10 cellular contexts compared by ENCODE assay signal in the genomic region with DNA sequence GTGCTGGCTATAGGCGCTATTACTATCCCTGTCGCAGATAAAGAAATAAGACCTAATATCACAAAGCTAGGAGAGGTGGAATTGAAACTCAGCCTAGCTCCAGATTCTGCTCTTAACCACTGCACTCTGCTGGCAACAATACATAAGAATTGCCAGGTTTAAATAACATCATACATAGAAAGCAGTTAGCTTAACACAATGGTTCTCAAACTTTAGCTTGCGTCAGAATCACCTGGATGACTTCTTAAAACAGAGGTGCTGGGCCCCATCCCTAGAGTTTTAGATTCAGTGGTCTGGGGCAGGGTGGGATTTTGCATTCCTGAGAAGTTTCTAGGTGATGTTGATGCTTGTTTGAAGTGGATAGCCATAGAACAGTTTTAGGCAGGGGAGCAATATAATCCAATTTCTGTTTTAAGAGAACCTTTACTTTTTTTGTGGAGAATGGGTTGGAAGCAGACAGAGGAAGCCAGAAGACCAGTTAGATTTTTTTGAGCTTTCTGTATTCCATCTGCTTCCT. TPM values are rescaled to one million over a fixed set of nuclear protein-coding genes. Genes with fewer than 3 reads are reported as not detected.
A peak's percentile ranks its signal among the peaks of the same experiment; 100 is the strongest.
DNase-seq lines count a peak whose midpoint lies in the region; ATAC-seq and TF ChIP-seq lines count a peak whose summit lies in the region.
"Had no signal": no experiment of that assay in that cellular context is flagged by ENCODE, and none has a peak within 500 bp of the region (broad histone marks: within the 10 kb centered on the region; RNA-seq: fewer than 3 reads in every experiment).

No MANE protein-coding gene starts in this region.

- H3K9me3 ChIP-seq in DND-41 (ENCODE audit: insufficient read depth, low read length, severe bottlenecking) (no peaks in the 10 kb centered on the region), MM.1S (replicated peaks; ENCODE audit: insufficient read depth, low read length) (no peaks in the 10 kb centered on the region), neural cell (ENCODE audit: low read length) (no peaks in the 10 kb centered on the region)

- TF ChIP-seq CTCF in DND-41 (IDR thresholded peaks at IDR 0.05; ENCODE audit: borderline replicate concordance, extremely low read depth, low read length, poor library complexity, severe bottlenecking) (no peak), MM.1S (IDR thresholded peaks at IDR 0.05; ENCODE audit: low read length) (no peak), chondrocyte (IDR thresholded peaks at IDR 0.05) (no peak), neural cell (IDR thresholded peaks at IDR 0.05; ENCODE audit: poor library complexity, severe bottlenecking) (no peak)

- H3K4me3 Mint-ChIP-seq in chondrocyte (ENCODE audit: unreplicated experiment): peak overlapping the region; percentile 77

- H3K9me2 ChIP-seq in MM.1S (replicated peaks; ENCODE audit: insufficient read depth, low read length) (no peaks in the 10 kb centered on the region), neural cell (ENCODE audit: insufficient read depth, low read length) (no peaks in the 10 kb centered on the region)

- H3K4me1 Mint-ChIP-seq in chondrocyte (ENCODE audit: low read depth): peaks cover 55% of the 10 kb centered on the region

- H3F3A ChIP-seq in MM.1S (ENCODE audit: insufficient read depth, low read length) (0 out of 2 replicates have a peak, but pooled peaks cover 4% of the 10 kb centered on the region), neural cell (ENCODE audit: insufficient read depth, low read length, poor library complexity, severe bottlenecking) (no peaks in the 10 kb centered on the region)

- H3K4me2 ChIP-seq in DND-41 (ENCODE audit: insufficient read depth, low read length) (peak overlapping the region; percentile 100), MM.1S (ENCODE audit: low read depth, low read length) (peak overlapping the region; percentile 93; the same call in 1 of the 2 replicates), neural cell (ENCODE audit: low read length) (no peak overlapping the region)

- peak overlapping the region in 1 of 2 experiments; percentile 100; a peak in 2 of 4 replicates for H3K4me3 ChIP-seq in DND-41 (ENCODE audit: low read depth in 1 of 2, low read length in 2 of 2)
- no peak overlapping the region for H3K4me3 ChIP-seq in MM.1S (ENCODE audit: low read length)
- H3K4me3 ChIP-seq in neural cell (ENCODE audit: low read length): peak overlapping the region; percentile 84

- no peak overlapping the region for H3K27ac Mint-ChIP-seq in chondrocyte (ENCODE audit: unreplicated experiment)

- ATAC-seq in DND-41 (ENCODE audit: insufficient read depth, low read depth) (no peak), GM19023 (IDR thresholded peaks at IDR 0.05; ENCODE audit: unreplicated experiment) (no peak), HG02571 (IDR thresholded peaks at IDR 0.05; ENCODE audit: unreplicated experiment) (no peak)

- H3K9ac ChIP-seq in DND-41 (ENCODE audit: low read depth, low read length) (peak overlapping the region; percentile 72), MM.1S (ENCODE audit: low read length) (no peak overlapping the region), neural cell (ENCODE audit: low read length) (no peak overlapping the region)

- H2AFZ ChIP-seq in DND-41 (ENCODE audit: low read depth, low read length) (peak overlapping the region; percentile 19; the same call in 1 of the 2 replicates), MM.1S (ENCODE audit: low read length) (no peak overlapping the region; the same call in 1 of the 2 replicates), neural cell (ENCODE audit: low read depth, low read length) (no peak overlapping the region)

- no peak for TF ChIP-seq EP300 in neural cell (conservative IDR thresholded peaks at IDR 0.05; ENCODE audit: poor library complexity, severe bottlenecking)

- H3K4me1 ChIP-seq in DND-41 (ENCODE audit: insufficient read depth, low read length): peaks cover 42% of the 10 kb centered on the region
- H3K4me1 ChIP-seq in MM.1S (ENCODE audit: low read length): no peaks in the 10 kb centered on the region

- no peak for DNase-seq in DND-41
- no peak for DNase-seq in MM.1S
- no peak for DNase-seq in chondrocyte (ENCODE audit: low spot score)
- DNase-seq in COLO829 (ENCODE audit: low spot score): no peak
- no peak for DNase-seq in putamen (ENCODE audit: low spot score)
- DNase-seq: NCI-H2107 had no signal

- H3K79me2 ChIP-seq in DND-41 (ENCODE audit: insufficient read depth, low read length) (peaks cover 17% of the 10 kb centered on the region), MM.1S (ENCODE audit: low read length) (peaks cover 3% of the 10 kb centered on the region; the same call in 1 of the 2 replicates), neural cell (replicated peaks; ENCODE audit: insufficient read depth, low read length) (no peaks in the 10 kb centered on the region)

- peaks cover 8% of the 10 kb centered on the region for H3K36me3 Mint-ChIP-seq in chondrocyte (ENCODE audit: low read depth)

- H4K20me1 ChIP-seq in DND-41 (ENCODE audit: insufficient read depth, low read length): no peaks in the 10 kb centered on the region
- no peaks in the 10 kb centered on the region for H4K20me1 ChIP-seq in MM.1S (ENCODE audit: insufficient read depth, low read length)
- no peaks in the 10 kb centered on the region for H4K20me1 ChIP-seq in neural cell (ENCODE audit: insufficient read depth)

- no peak for TF ChIP-seq RAD21 in neural cell (conservative IDR thresholded peaks at IDR 0.05)

- H3K27me3 ChIP-seq in DND-41 (ENCODE audit: insufficient read depth, low read length, poor library complexity) (no peaks in the 10 kb centered on the region), MM.1S (replicated peaks; ENCODE audit: insufficient read depth, low read length) (no peaks in the 10 kb centered on the region), neural cell (ENCODE audit: insufficient read depth, low read depth, low read length) (peaks cover 11% of the 10 kb centered on the region)

- no peaks in the 10 kb centered on the region for H3K27me3 Mint-ChIP-seq in chondrocyte (ENCODE audit: low read depth)

- no peaks in the 10 kb centered on the region for H3K9me3 Mint-ChIP-seq in chondrocyte (ENCODE audit: low read depth)

- H3K36me3 ChIP-seq in DND-41 (ENCODE audit: insufficient read depth, low read length) (peaks cover 28% of the 10 kb centered on the region), MM.1S (replicated peaks; ENCODE audit: insufficient read depth, low read length) (no peaks in the 10 kb centered on the region), neural cell (ENCODE audit: insufficient read depth, low read length) (no peaks in the 10 kb centered on the region)

- H3K27ac ChIP-seq in DND-41 (ENCODE audit: low read length): no peak overlapping the region; the same call in 1 of the 2 replicates
- H3K27ac ChIP-seq in MM.1S (ENCODE audit: low read length): no peak overlapping the region
- no peak overlapping the region for H3K27ac ChIP-seq in neural cell (ENCODE audit: low read length)

TF ChIP-seq in neural cell, 6 proteins besides CTCF, POLR2A, EP300 and RAD21:
- no peak for TF ChIP-seq TAF1 (IDR thresholded peaks at IDR 0.05; ENCODE audit: low read depth)
- no peak for TF ChIP-seq MXI1 (conservative IDR thresholded peaks at IDR 0.05; ENCODE audit: poor library complexity, severe bottlenecking)
- TF ChIP-seq SMC3 (conservative IDR thresholded peaks at IDR 0.05; ENCODE audit: poor library complexity): no peak
- no peak for TF ChIP-seq POLR2AphosphoS5 (IDR thresholded peaks at IDR 0.05)
- TF ChIP-seq, protein P1, sequence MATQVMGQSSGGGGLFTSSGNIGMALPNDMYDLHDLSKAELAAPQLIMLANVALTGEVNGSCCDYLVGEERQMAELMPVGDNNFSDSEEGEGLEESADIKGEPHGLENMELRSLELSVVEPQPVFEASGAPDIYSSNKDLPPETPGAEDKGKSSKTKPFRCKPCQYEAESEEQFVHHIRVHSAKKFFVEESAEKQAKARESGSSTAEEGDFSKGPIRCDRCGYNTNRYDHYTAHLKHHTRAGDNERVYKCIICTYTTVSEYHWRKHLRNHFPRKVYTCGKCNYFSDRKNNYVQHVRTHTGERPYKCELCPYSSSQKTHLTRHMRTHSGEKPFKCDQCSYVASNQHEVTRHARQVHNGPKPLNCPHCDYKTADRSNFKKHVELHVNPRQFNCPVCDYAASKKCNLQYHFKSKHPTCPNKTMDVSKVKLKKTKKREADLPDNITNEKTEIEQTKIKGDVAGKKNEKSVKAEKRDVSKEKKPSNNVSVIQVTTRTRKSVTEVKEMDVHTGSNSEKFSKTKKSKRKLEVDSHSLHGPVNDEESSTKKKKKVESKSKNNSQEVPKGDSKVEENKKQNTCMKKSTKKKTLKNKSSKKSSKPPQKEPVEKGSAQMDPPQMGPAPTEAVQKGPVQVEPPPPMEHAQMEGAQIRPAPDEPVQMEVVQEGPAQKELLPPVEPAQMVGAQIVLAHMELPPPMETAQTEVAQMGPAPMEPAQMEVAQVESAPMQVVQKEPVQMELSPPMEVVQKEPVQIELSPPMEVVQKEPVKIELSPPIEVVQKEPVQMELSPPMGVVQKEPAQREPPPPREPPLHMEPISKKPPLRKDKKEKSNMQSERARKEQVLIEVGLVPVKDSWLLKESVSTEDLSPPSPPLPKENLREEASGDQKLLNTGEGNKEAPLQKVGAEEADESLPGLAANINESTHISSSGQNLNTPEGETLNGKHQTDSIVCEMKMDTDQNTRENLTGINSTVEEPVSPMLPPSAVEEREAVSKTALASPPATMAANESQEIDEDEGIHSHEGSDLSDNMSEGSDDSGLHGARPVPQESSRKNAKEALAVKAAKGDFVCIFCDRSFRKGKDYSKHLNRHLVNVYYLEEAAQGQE (IDR thresholded peaks at IDR 0.05; ENCODE audit: borderline replicate concordance): no peak
- no peak for TF ChIP-seq EZH2 (IDR thresholded peaks at IDR 0.05; ENCODE audit: borderline replicate concordance, insufficient read depth, low read length, poor library complexity, severe bottlenecking)

RNA-seq across cellular contexts. Expression of gene POMGNT1, which starts 1.1 kb away (rescaled TPM):
- total RNA-seq in chondrocyte: 84.9 to 104 TPM (median 89.1 TPM) in 3 replicates
- 128 and 147 TPM in 2 replicates for polyA plus RNA-seq in neural cell
- polyA minus RNA-seq in neural cell: 55.2 and 56.0 TPM in 2 replicates

RNA-seq across cellular contexts. Expression of gene LURAP1, which starts 3.8 kb away (rescaled TPM):
- 3.8 to 4.1 TPM (median 4.0 TPM) in 3 replicates for total RNA-seq in chondrocyte
- polyA plus RNA-seq in neural cell: 0.50 TPM in 1 of 2 replicates, not detected in the other
- polyA minus RNA-seq in neural cell: 0.49 and 0.58 TPM in 2 replicates

RNA-seq across cellular contexts. Expression of gene P3R3URF, which starts 23.0 kb away (rescaled TPM):
- total RNA-seq in chondrocyte: not detected in 3 replicates
- not detected in 2 replicates for polyA plus RNA-seq in neural cell
- not detected in 2 replicates for polyA minus RNA-seq in neural cell
- polyA plus RNA-seq: esophagus had no signal

RNA-seq across cellular contexts. Expression of gene TSPAN1, which starts 24.4 kb away (rescaled TPM):
- total RNA-seq in chondrocyte: 1.4 to 2.1 TPM (median 1.6 TPM) in 3 replicates
- polyA plus RNA-seq in neural cell: 0.62 and 0.96 TPM in 2 replicates
- polyA minus RNA-seq in neural cell: not detected in 2 replicates

RNA-seq across cellular contexts. Expression of gene RAD54L, which starts 48.3 kb away (rescaled TPM):
- 2.6 to 9.9 TPM (median 2.7 TPM) in 3 replicates for total RNA-seq in chondrocyte
- 1.1 TPM in 1 of 2 replicates, not detected in the other for polyA plus RNA-seq in neural cell
- 0.46 and 0.97 TPM in 2 replicates for polyA minus RNA-seq in neural cell
